In genomic region chr7:45890902-45891461, GRCh38 we compare ENCODE assay signal across 1 cellular context.
A peak's percentile ranks its signal among the peaks of the same experiment; 100 is the strongest.
TF ChIP-seq lines count a peak whose summit lies in the region.

No MANE protein-coding gene starts in this region.

TF ChIP-seq in HepG2, 621 proteins besides CTCF, POLR2A, EP300 and RAD21 (continues in another document):
- TF ChIP-seq TCF12 (IDR thresholded peaks at IDR 0.05) (no peak), TCF12 (CRISPR knock-in tag; IDR thresholded peaks at IDR 0.05) (peak; percentile 26; the same call in 1 of the 2 replicates), NFYB (CRISPR knock-in tag; IDR thresholded peaks at IDR 0.05) (no peak), ZNF382 (CRISPR knock-in tag; IDR thresholded peaks at IDR 0.05; ENCODE audit: borderline replicate concordance) (no peak), HOXA9 (CRISPR knock-in tag; IDR thresholded peaks at IDR 0.05; ENCODE audit: borderline replicate concordance) (peak; percentile 65; the same call in 1 of the 2 replicates), SNAI1 (CRISPR knock-in tag; IDR thresholded peaks at IDR 0.05; ENCODE audit: borderline replicate concordance) (peak; percentile 21; the same call in 1 of the 2 replicates), U2AF2 (IDR thresholded peaks at IDR 0.05; ENCODE audit: low read depth, low read length) (no peak), ISL2 (CRISPR knock-in tag; IDR thresholded peaks at IDR 0.05) (no peak), ZNF709 (CRISPR knock-in tag; IDR thresholded peaks at IDR 0.05) (no peak), ZEB1 (IDR thresholded peaks at IDR 0.05; ENCODE audit: insufficient replicate concordance, low read depth) (no peak), SRSF4 (IDR thresholded peaks at IDR 0.05; ENCODE audit: low read depth, low read length, poor library complexity, severe bottlenecking) (no peak), CEBPG (CRISPR knock-in tag; IDR thresholded peaks at IDR 0.05) (peak; percentile 20; the same call in 1 of the 2 replicates), MIXL1 (CRISPR knock-in tag; IDR thresholded peaks at IDR 0.05) (peak; percentile 20; the same call in 1 of the 2 replicates), SIN3A (IDR thresholded peaks at IDR 0.05; ENCODE audit: borderline replicate concordance, low read depth, low read length) (no peak), HNRNPL (IDR thresholded peaks at IDR 0.05; ENCODE audit: low read depth, low read length) (0 out of 2 replicates have a peak, but pooled peaks have one; percentile 6), TOE1 (CRISPR knock-in tag; IDR thresholded peaks at IDR 0.05) (peak; percentile 36; the same call in 1 of the 2 replicates), NR3C1 (CRISPR knock-in tag; IDR thresholded peaks at IDR 0.05) (no peak), RORA (CRISPR knock-in tag; IDR thresholded peaks at IDR 0.05) (0 out of 2 replicates have a peak, but pooled peaks have one; percentile 33), EED (CRISPR knock-in tag; IDR thresholded peaks at IDR 0.05) (no peak), PAF1 (CRISPR knock-in tag; IDR thresholded peaks at IDR 0.05) (peak; percentile 85), SMC3 (IDR thresholded peaks at IDR 0.05; ENCODE audit: low read length) (peak; percentile 30; the same call in 1 of the 2 replicates), RBFOX2 (IDR thresholded peaks at IDR 0.05; ENCODE audit: low read depth, low read length) (peak; percentile 28; the same call in 1 of the 2 replicates), ARID3A (IDR thresholded peaks at IDR 0.05; ENCODE audit: low read depth, low read length) (peak; percentile 85), STAG1 (CRISPR knock-in tag; IDR thresholded peaks at IDR 0.05) (peak; percentile 39), KAT8 (CRISPR knock-in tag; IDR thresholded peaks at IDR 0.05) (peak; percentile 20; the same call in 1 of the 2 replicates), ZNF296 (CRISPR knock-in tag; conservative IDR thresholded peaks at IDR 0.05) (no peak), ZNF713 (CRISPR knock-in tag; IDR thresholded peaks at IDR 0.05) (no peak), ZNF441 (CRISPR knock-in tag; IDR thresholded peaks at IDR 0.05; ENCODE audit: borderline replicate concordance) (no peak), MYPOP (CRISPR knock-in tag; IDR thresholded peaks at IDR 0.05) (0 out of 2 replicates have a peak, but pooled peaks have one; percentile 2), ZNF646 (CRISPR knock-in tag; IDR thresholded peaks at IDR 0.05) (no peak), SAP130 (CRISPR knock-in tag; IDR thresholded peaks at IDR 0.05; ENCODE audit: low read depth) (0 out of 2 replicates have a peak, but pooled peaks have one; percentile 10), ZSCAN9 (CRISPR knock-in tag; IDR thresholded peaks at IDR 0.05; ENCODE audit: borderline replicate concordance) (peak; percentile 9; the same call in 1 of the 2 replicates), ZNF589 (CRISPR knock-in tag; conservative IDR thresholded peaks at IDR 0.05) (peak; percentile 5; the same call in 1 of the 2 replicates), ZNF780A (CRISPR knock-in tag; IDR thresholded peaks at IDR 0.05) (0 out of 2 replicates have a peak, but pooled peaks have one; percentile 6), ZNF558 (CRISPR knock-in tag; IDR thresholded peaks at IDR 0.05; ENCODE audit: borderline replicate concordance) (peak; percentile 9), ZNF790 (CRISPR knock-in tag; IDR thresholded peaks at IDR 0.05; ENCODE audit: borderline replicate concordance) (no peak), ZNF616 (CRISPR knock-in tag; IDR thresholded peaks at IDR 0.05; ENCODE audit: low read depth) (peak; percentile 32; the same call in 1 of the 2 replicates), POLR2AphosphoS5 (IDR thresholded peaks at IDR 0.05; ENCODE audit: low read depth, low read length) (peak; percentile 1; the same call in 1 of the 2 replicates), KLF16 (CRISPR knock-in tag; IDR thresholded peaks at IDR 0.05) (peak in 1 of 2 experiments; percentile 45; a peak in 2 of 4 replicates), KLF6 (CRISPR knock-in tag; IDR thresholded peaks at IDR 0.05) (peak; percentile 13; the same call in 1 of the 2 replicates), PRMT3 (CRISPR knock-in tag; IDR thresholded peaks at IDR 0.05; ENCODE audit: borderline replicate concordance, low read depth) (peak; percentile 14; the same call in 1 of the 2 replicates), PHF8 (CRISPR knock-in tag; IDR thresholded peaks at IDR 0.05) (no peak), SMAD3 (CRISPR knock-in tag; IDR thresholded peaks at IDR 0.05) (0 out of 2 replicates have a peak, but pooled peaks have one; percentile 14), ZNF251 (CRISPR knock-in tag; IDR thresholded peaks at IDR 0.05) (no peak), CBX5 (CRISPR knock-in tag; IDR thresholded peaks at IDR 0.05; ENCODE audit: borderline replicate concordance) (no peak), RARG (CRISPR knock-in tag; IDR thresholded peaks at IDR 0.05; ENCODE audit: low read depth) (no peak), FOXA3 (CRISPR knock-in tag; IDR thresholded peaks at IDR 0.05) (peak; percentile 3; the same call in 1 of the 2 replicates), ZBTB38 (CRISPR knock-in tag; IDR thresholded peaks at IDR 0.05) (no peak), ZNF724P (CRISPR knock-in tag; IDR thresholded peaks at IDR 0.05; ENCODE audit: borderline replicate concordance) (no peak)
- TF ChIP-seq, protein P1, sequence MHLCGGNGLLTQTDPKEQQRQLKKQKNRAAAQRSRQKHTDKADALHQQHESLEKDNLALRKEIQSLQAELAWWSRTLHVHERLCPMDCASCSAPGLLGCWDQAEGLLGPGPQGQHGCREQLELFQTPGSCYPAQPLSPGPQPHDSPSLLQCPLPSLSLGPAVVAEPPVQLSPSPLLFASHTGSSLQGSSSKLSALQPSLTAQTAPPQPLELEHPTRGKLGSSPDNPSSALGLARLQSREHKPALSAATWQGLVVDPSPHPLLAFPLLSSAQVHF (CRISPR knock-in tag; IDR thresholded peaks at IDR 0.05), result peak; percentile 5; the same call in 1 of the 2 replicates
- TF ChIP-seq, protein P2, sequence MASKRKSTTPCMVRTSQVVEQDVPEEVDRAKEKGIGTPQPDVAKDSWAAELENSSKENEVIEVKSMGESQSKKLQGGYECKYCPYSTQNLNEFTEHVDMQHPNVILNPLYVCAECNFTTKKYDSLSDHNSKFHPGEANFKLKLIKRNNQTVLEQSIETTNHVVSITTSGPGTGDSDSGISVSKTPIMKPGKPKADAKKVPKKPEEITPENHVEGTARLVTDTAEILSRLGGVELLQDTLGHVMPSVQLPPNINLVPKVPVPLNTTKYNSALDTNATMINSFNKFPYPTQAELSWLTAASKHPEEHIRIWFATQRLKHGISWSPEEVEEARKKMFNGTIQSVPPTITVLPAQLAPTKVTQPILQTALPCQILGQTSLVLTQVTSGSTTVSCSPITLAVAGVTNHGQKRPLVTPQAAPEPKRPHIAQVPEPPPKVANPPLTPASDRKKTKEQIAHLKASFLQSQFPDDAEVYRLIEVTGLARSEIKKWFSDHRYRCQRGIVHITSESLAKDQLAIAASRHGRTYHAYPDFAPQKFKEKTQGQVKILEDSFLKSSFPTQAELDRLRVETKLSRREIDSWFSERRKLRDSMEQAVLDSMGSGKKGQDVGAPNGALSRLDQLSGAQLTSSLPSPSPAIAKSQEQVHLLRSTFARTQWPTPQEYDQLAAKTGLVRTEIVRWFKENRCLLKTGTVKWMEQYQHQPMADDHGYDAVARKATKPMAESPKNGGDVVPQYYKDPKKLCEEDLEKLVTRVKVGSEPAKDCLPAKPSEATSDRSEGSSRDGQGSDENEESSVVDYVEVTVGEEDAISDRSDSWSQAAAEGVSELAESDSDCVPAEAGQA (IDR thresholded peaks at IDR 0.05; ENCODE audit: low read depth), result no peak
- TF ChIP-seq, protein P2 (CRISPR knock-in tag; IDR thresholded peaks at IDR 0.05; ENCODE audit: borderline replicate concordance), result 0 out of 2 replicates have a peak, but pooled peaks have one; percentile 49
- TF ChIP-seq, protein P3, sequence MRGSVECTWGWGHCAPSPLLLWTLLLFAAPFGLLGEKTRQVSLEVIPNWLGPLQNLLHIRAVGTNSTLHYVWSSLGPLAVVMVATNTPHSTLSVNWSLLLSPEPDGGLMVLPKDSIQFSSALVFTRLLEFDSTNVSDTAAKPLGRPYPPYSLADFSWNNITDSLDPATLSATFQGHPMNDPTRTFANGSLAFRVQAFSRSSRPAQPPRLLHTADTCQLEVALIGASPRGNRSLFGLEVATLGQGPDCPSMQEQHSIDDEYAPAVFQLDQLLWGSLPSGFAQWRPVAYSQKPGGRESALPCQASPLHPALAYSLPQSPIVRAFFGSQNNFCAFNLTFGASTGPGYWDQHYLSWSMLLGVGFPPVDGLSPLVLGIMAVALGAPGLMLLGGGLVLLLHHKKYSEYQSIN (CRISPR knock-in tag; IDR thresholded peaks at IDR 0.05; ENCODE audit: borderline replicate concordance), result peak; percentile 64; the same call in 1 of the 2 replicates
- TF ChIP-seq, protein P4, sequence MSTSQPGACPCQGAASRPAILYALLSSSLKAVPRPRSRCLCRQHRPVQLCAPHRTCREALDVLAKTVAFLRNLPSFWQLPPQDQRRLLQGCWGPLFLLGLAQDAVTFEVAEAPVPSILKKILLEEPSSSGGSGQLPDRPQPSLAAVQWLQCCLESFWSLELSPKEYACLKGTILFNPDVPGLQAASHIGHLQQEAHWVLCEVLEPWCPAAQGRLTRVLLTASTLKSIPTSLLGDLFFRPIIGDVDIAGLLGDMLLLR (CRISPR knock-in tag; IDR thresholded peaks at IDR 0.05), result no peak
